2 cellular contexts compared by ENCODE assay signal in the genomic region with DNA sequence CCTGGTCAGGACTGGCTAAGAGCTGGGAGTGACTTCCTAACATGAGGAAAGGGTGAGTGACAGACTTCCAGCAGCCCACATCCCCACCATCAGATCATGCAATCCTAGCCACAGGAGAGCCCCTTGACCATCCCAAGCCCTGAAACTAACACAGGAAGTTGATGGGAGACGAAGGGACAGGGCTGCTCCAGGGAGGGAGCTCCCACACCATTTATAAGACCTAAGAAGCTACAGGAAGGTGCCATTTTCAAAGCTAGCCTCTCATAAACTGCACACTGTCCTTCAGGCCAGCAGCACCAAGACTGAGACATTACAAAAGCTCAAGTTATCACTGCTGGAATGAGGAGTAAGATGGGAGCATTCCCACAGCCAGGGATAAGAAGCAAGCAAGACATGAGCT.
TF ChIP-seq lines count a peak whose summit lies in the region.

No MANE protein-coding gene starts in this region.

TF ChIP-seq in IMR-90, 13 proteins besides CTCF, POLR2A, EP300 and RAD21:
- no peak for TF ChIP-seq RFX5 (IDR thresholded peaks at IDR 0.05; ENCODE audit: low read depth, low read length)
- no peak for TF ChIP-seq MAZ (IDR thresholded peaks at IDR 0.05; ENCODE audit: borderline replicate concordance, low read depth, low read length)
- TF ChIP-seq CEBPB (IDR thresholded peaks at IDR 0.05; ENCODE audit: low read depth, low read length) = no peak
- no peak for TF ChIP-seq FOS (IDR thresholded peaks at IDR 0.05; ENCODE audit: low read depth, low read length)

TF ChIP-seq in K562, 482 proteins besides CTCF, POLR2A, EP300 and RAD21:
- no peak for TF ChIP-seq MIER1 (IDR thresholded peaks at IDR 0.05; ENCODE audit: low read depth)
- no peak for TF ChIP-seq MEF2D (tag; conservative IDR thresholded peaks at IDR 0.05; ENCODE audit: low read depth)
- TF ChIP-seq STAG1 (CRISPR knock-in tag; IDR thresholded peaks at IDR 0.05; ENCODE audit: borderline replicate concordance) = no peak
- TF ChIP-seq, protein P1, sequence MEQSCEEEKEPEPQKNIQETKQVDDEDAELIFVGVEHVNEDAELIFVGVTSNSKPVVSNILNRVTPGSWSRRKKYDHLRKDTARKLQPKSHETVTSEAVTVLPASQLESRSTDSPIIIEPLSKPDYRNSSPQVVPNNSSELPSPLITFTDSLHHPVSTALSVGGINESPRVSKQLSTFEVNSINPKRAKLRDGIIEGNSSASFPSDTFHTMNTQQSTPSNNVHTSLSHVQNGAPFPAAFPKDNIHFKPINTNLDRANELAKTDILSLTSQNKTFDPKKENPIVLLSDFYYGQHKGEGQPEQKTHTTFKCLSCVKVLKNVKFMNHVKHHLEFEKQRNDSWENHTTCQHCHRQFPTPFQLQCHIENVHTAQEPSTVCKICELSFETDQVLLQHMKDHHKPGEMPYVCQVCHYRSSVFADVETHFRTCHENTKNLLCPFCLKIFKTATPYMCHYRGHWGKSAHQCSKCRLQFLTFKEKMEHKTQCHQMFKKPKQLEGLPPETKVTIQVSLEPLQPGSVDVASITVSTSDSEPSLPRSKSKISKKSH (CRISPR knock-in tag; IDR thresholded peaks at IDR 0.05) = no peak
- no peak for TF ChIP-seq PRMT5 (CRISPR knock-in tag; IDR thresholded peaks at IDR 0.05)
- no peak for TF ChIP-seq ZSCAN32 (CRISPR knock-in tag; IDR thresholded peaks at IDR 0.05)
- TF ChIP-seq ZNF124 (CRISPR knock-in tag; IDR thresholded peaks at IDR 0.05) = no peak
- TF ChIP-seq, protein P2, sequence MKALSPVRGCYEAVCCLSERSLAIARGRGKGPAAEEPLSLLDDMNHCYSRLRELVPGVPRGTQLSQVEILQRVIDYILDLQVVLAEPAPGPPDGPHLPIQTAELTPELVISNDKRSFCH (CRISPR knock-in tag; IDR thresholded peaks at IDR 0.05) = no peak
- TF ChIP-seq, protein P2 (tag; IDR thresholded peaks at IDR 0.05) = no peak
- TF ChIP-seq SNIP1 (IDR thresholded peaks at IDR 0.05; ENCODE audit: low read depth) = no peak
- TF ChIP-seq FOXA3 (CRISPR knock-in tag; conservative IDR thresholded peaks at IDR 0.05 in 1 of 2, IDR thresholded peaks at IDR 0.05 in 1 of 2) = no peak
- TF ChIP-seq HDAC2 (IDR thresholded peaks at IDR 0.05) = no peak
- TF ChIP-seq ZFP1 (CRISPR knock-in tag; IDR thresholded peaks at IDR 0.05) = no peak
- no peak for TF ChIP-seq TOE1 (IDR thresholded peaks at IDR 0.05; ENCODE audit: borderline replicate concordance)
- no peak for TF ChIP-seq TOE1 (CRISPR knock-in tag; IDR thresholded peaks at IDR 0.05; ENCODE audit: borderline replicate concordance, low read depth)
- TF ChIP-seq FUS (optimal IDR thresholded peaks at IDR 0.05; ENCODE audit: low read depth, low read length) = no peak
